In the genomic region with DNA sequence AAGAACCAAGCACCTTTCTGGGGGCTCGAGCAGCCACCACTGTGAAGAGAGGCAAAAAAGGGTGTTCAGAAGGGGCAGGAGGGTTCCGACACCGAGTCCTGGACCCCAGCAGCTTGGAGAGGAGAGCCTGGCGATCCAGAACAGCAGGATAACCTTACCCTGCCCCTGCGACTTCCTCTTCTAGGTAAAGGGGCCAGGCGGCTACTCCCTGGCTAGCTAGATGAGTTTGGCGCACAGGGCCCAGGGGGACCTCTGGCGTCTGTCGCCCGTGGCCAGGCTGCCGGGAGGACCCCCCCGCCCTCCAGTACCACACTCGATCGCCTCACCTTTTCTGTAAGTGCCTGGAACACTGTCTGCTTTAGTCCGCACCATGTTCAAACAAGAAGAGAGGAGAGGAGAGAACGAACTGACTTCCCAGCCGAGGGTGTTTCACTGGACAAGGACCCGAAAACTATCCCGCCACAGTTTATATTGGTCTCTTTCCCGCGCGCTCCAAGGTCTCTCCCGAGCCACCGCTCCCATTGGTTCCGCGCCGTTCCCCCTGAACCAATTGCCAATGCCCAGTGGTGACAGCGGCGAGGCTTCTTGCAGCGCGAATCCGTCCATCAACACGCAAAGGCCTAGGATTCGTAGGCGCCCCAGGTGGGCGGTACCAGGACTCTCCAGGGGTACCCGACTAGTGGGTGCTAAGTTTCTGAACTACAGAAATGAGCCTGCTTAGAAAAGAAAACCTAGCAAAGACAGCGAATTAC, we compare ENCODE assay signal across 8 cellular contexts. TPM values are rescaled to one million over a fixed set of nuclear protein-coding genes. Genes with fewer than 3 reads are reported as not detected.
A peak's percentile ranks its signal among the peaks of the same experiment; 100 is the strongest.
DNase-seq lines count a peak whose midpoint lies in the region; ATAC-seq and TF ChIP-seq lines count a peak whose summit lies in the region.

PCLAF (minus strand) TSS at position 442 of the 752 bp plus-strand sequence; CDS start at position 372, 70 bp downstream.

- peak within 1 kb of the TSS; percentile 70 for H3K9ac ChIP-seq in mucosa of stomach (ENCODE audit: low read length)

- H3K27me3 ChIP-seq in esophagus (ENCODE audit: control insufficient read depth in 1 of 2, insufficient read depth in 2 of 2, low read length in 2 of 2) (no peaks in the 10 kb centered on the region), mucosa of stomach (ENCODE audit: control insufficient read depth, insufficient read depth, low read length) (no peaks in the 10 kb centered on the region)

- peak within 1 kb of the TSS; percentile 52 to 74 for H3K4me3 ChIP-seq in esophagus (ENCODE audit: low read depth in 1 of 2, low read length in 2 of 2)
- H3K4me3 ChIP-seq in mucosa of stomach (ENCODE audit: low read length): peak within 1 kb of the TSS; percentile 54

- DNase-seq in DMS79 treated with DMSO at 0.1 percent for 48 hours (lab: John Stamatoyannopoulos, UW) (peak; percentile 80), KG1 (lab: John Stamatoyannopoulos, UW) (peak; percentile 93)
- DNase-seq in activated T-cell treated with anti-CD3 and anti-CD28 coated beads, Interleukin-2, amount 50 U/mL, for 1 hour: peak; percentile 87
- peak; percentile 96 for DNase-seq in stimulated activated CD8-positive, alpha-beta memory T cell treated with anti-CD3 and anti-CD28 coated beads, Interleukin-4, amount 100 ng/mL, for 48 hours

- H3K36me3 ChIP-seq in esophagus (ENCODE audit: control insufficient read depth in 2 of 2, insufficient read depth in 2 of 2, low read length in 1 of 2): no peaks in the 10 kb centered on the region
- no peaks in the 10 kb centered on the region for H3K36me3 ChIP-seq in mucosa of stomach (ENCODE audit: control insufficient read depth, insufficient read depth, low read length)

- no peak within 1 kb of the TSS for H3K27ac ChIP-seq in esophagus (ENCODE audit: low read depth in 2 of 2, low read length in 1 of 2)

- 1% methylated on average over 38 of the region's 38 CpGs for WGBS in esophagus, 2 donors

- no peaks in the 10 kb centered on the region for H3K9me3 ChIP-seq in esophagus (ENCODE audit: control insufficient read depth in 2 of 2, insufficient read depth in 1 of 2, low read depth in 1 of 2, low read length in 1 of 2)
- H3K9me3 ChIP-seq in mucosa of stomach (ENCODE audit: control insufficient read depth, low read length): no peaks in the 10 kb centered on the region

- peak; percentile 94 for ATAC-seq in GM21737 (IDR thresholded peaks at IDR 0.05; ENCODE audit: unreplicated experiment)

- H3K4me1 ChIP-seq in esophagus (ENCODE audit: control insufficient read depth in 2 of 2, insufficient read depth in 2 of 2, low read length in 1 of 2) (no peaks in the 10 kb centered on the region), mucosa of stomach (ENCODE audit: control insufficient read depth, insufficient read depth, low read length) (peaks cover 9% of the 10 kb centered on the region)

TF ChIP-seq in PFSK-1, 5 proteins besides CTCF, POLR2A, EP300 and RAD21:
- peak; percentile 75; the same call in 1 of the 2 replicates for TF ChIP-seq SIN3A (IDR thresholded peaks at IDR 0.05; ENCODE audit: borderline replicate concordance, insufficient read depth, low read length)
- TF ChIP-seq POLR2AphosphoS5 (IDR thresholded peaks at IDR 0.05; ENCODE audit: low read depth, low read length): peak; percentile 97
- TF ChIP-seq FOXP2 (optimal IDR thresholded peaks at IDR 0.05; ENCODE audit: borderline replicate concordance, extremely low read depth, extremely low read length, insufficient read depth): no peak
- TF ChIP-seq TAF1 (IDR thresholded peaks at IDR 0.05; ENCODE audit: borderline replicate concordance, insufficient read depth, low read length): peak; percentile 78; the same call in 1 of the 2 replicates
- no peak for TF ChIP-seq REST (IDR thresholded peaks at IDR 0.05; ENCODE audit: insufficient read depth in 1 of 2, low read depth in 2 of 2, low read length in 2 of 2)

RNA-seq across cellular contexts. Expression of gene PCLAF, which starts in this region (rescaled TPM):
- polyA plus RNA-seq in PFSK-1 (2012; ENCODE audit: insufficient read length, low read depth): 33.2 TPM
- polyA plus RNA-seq in esophagus: 10 to 100 TPM; 50.6 to 54.4 TPM
